24 cellular contexts compared by ENCODE assay signal in the genomic region with DNA sequence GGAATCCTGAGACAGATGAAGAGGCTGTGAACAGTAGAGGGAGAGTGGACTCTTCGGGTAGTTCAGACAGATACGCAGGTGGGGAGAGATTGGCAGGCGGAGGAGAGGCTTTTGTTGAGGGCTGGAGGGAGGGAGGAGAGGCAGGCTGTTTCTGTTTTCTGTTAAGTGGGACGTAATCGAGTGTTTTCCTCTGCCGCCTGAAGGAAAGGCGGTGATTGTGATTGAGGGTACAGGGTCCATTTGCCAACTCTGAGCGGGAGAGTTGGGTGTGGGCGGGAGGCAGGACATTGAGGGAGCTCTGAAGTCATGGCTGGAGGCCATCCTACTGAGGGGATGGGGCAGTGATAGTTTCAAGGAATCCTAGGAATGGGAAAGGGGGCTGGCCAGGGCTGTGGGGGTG.
DNase-seq lines count a peak whose midpoint lies in the region; ATAC-seq and TF ChIP-seq lines count a peak whose summit lies in the region.
"Had no signal": no experiment of that assay in that cellular context is flagged by ENCODE, and none has a peak within 500 bp of the region (broad histone marks: within the 10 kb centered on the region; RNA-seq: fewer than 3 reads in every experiment).

No MANE protein-coding gene starts in this region.

- H3K36me3 ChIP-seq in brain microvascular endothelial cell (replicated peaks): no peaks in the 10 kb centered on the region
- H3K36me3 ChIP-seq: cardiac muscle cell, heart left ventricle, suprapubic skin had no signal

- no peaks in the 10 kb centered on the region for H3K36me3 Mint-ChIP-seq in effector memory CD8-positive, alpha-beta T cell (ENCODE audit: insufficient read depth)

- H3K27ac Mint-ChIP-seq in effector memory CD8-positive, alpha-beta T cell: no peak overlapping the region
- H3K27ac Mint-ChIP-seq: nephron, progenitor cell of endocrine pancreas had no signal

- no peaks in the 10 kb centered on the region for H3K9me3 ChIP-seq in iPS-18c (ENCODE audit: control insufficient read depth, insufficient read depth, low read length)
- H3K9me3 ChIP-seq: heart left ventricle, suprapubic skin had no signal

- H3K4me3 ChIP-seq in iPS-18c (ENCODE audit: insufficient read depth, low read depth, low read length) (0 out of 2 replicates have a peak overlapping the region, but pooled peaks have one; percentile 3), brain microvascular endothelial cell (ENCODE audit: low read depth, low read length) (no peak overlapping the region)
- H3K4me3 ChIP-seq: cardiac muscle cell, heart left ventricle, suprapubic skin had no signal

- DNase-seq in NCI-H187 treated with DMSO at 0.1 percent for 48 hours (lab: John Stamatoyannopoulos, UW): peak; percentile 43
- DNase-seq in NCI-H510A treated with DMSO at 0.1 percent for 48 hours (lab: John Stamatoyannopoulos, UW): peak; percentile 39
- no peak for DNase-seq in brain microvascular endothelial cell
- DNase-seq in GF-D8 (lab: John Stamatoyannopoulos, UW): no peak
- no peak for DNase-seq in effector memory CD8-positive, alpha-beta T cell
- DNase-seq: activated CD8-positive, alpha-beta memory T cell treated with anti-CD3 and anti-CD28 coated beads for 24 hours; activated naive CD4-positive, alpha-beta T cell treated with Interleukin-2 at 50 U/mL for 16 hours; activated T-cell treated with anti-CD3 and anti-CD28 coated beads, Interleukin-2, amount 50 U/mL, for 48 hours; AML-193; amniotic stem cell; dermis blood vessel endothelial cell; heart left ventricle; Karpas-422; left ventricle myocardium superior; NCI-H2171; NCI-H748 treated with DMSO at 0.1 percent for 48 hours; stimulated activated CD4-positive, alpha-beta T cell treated with anti-CD3 and anti-CD28 coated beads, Interleukin-1b, Interleukin-23, amount 100 ng/mL, for 48 hours; SW 1271 had no signal

- H3K9me3 Mint-ChIP-seq in effector memory CD8-positive, alpha-beta T cell: no peaks in the 10 kb centered on the region
- H3K9me3 Mint-ChIP-seq: nephron had no signal

- peaks cover 46 to 57% of the 10 kb centered on the region in 2 donors for H3K27me3 Mint-ChIP-seq in effector memory CD8-positive, alpha-beta T cell

- no peak for ATAC-seq in effector memory CD8-positive, alpha-beta T cell (replicated peaks)
- ATAC-seq: heart left ventricle, left ventricle myocardium superior had no signal

- in situ Hi-C loops in brain microvascular endothelial cell (cut with HindIII; ENCODE audit: low pct_ligation_motif_present, low sequenced_read_pairs): no loop called here

- H3K27me3 ChIP-seq in brain microvascular endothelial cell (replicated peaks): no peaks in the 10 kb centered on the region
- H3K27me3 ChIP-seq: cardiac muscle cell, suprapubic skin had no signal

- no peak for TF ChIP-seq CTCF in brain microvascular endothelial cell (IDR thresholded peaks at IDR 0.05; ENCODE audit: low read depth, low read length, missing control alignments)

- peak overlapping the region; percentile 72 for H3K27ac ChIP-seq in temporal lobe (ENCODE audit: low read depth, low read length)
- H3K27ac ChIP-seq in brain microvascular endothelial cell: no peak overlapping the region
- H3K27ac ChIP-seq: cardiac muscle cell, heart left ventricle had no signal

- no peak overlapping the region for H3K4me3 Mint-ChIP-seq in effector memory CD8-positive, alpha-beta T cell
- H3K4me3 Mint-ChIP-seq: nephron had no signal

- peaks cover 17 to 20% of the 10 kb centered on the region in 2 donors for H3K4me1 Mint-ChIP-seq in effector memory CD8-positive, alpha-beta T cell (ENCODE audit: low read depth in 2 of 2)

Comparison
In these comparisons a context has a peak if more than half of its experiments do, and no peak if none do; other contexts are left out.
1. DNase-seq: peak in NCI-H187 treated with DMSO at 0.1 percent for 48 hours (single experiment) and NCI-H510A treated with DMSO at 0.1 percent for 48 hours (single experiment); none in brain microvascular endothelial cell (single experiment), GF-D8 (single experiment) and effector memory CD8-positive, alpha-beta T cell (0 of 3).